Comparison of ENCODE assay signal across 2 cellular contexts in genomic region chr19:46725859-46726393, GRCh38.
TF ChIP-seq lines count a peak whose summit lies in the region.

No MANE protein-coding gene starts in this region.

TF ChIP-seq in WTC11, 78 proteins besides CTCF, POLR2A, EP300 and RAD21 (continues in another document):
- TF ChIP-seq ZNF232 (CRISPR knock-in tag; IDR thresholded peaks at IDR 0.05) (no peak), ETV6 (CRISPR knock-in tag; IDR thresholded peaks at IDR 0.05) (no peak), JAZF1 (CRISPR knock-in tag; IDR thresholded peaks at IDR 0.05) (no peak), GRHL2 (CRISPR knock-in tag; IDR thresholded peaks at IDR 0.05; ENCODE audit: insufficient replicate concordance, severe bottlenecking) (no peak), USF2 (CRISPR knock-in tag; IDR thresholded peaks at IDR 0.05) (no peak), ZNF263 (CRISPR knock-in tag; IDR thresholded peaks at IDR 0.05; ENCODE audit: low read depth) (no peak), TP53 (CRISPR knock-in tag; IDR thresholded peaks at IDR 0.05) (no peak), ZNF512 (CRISPR knock-in tag; IDR thresholded peaks at IDR 0.05; ENCODE audit: borderline replicate concordance) (no peak), MAX (CRISPR knock-in tag; IDR thresholded peaks at IDR 0.05) (no peak), NR3C1 (CRISPR knock-in tag; conservative IDR thresholded peaks at IDR 0.05; ENCODE audit: low read depth) (no peak), NR1H2 (CRISPR knock-in tag; IDR thresholded peaks at IDR 0.05) (no peak), ZNF423 (CRISPR knock-in tag; IDR thresholded peaks at IDR 0.05) (no peak), ZNF425 (CRISPR knock-in tag; conservative IDR thresholded peaks at IDR 0.05) (no peak), MXD4 (CRISPR knock-in tag; IDR thresholded peaks at IDR 0.05; ENCODE audit: borderline replicate concordance) (no peak), ERG (CRISPR knock-in tag; IDR thresholded peaks at IDR 0.05) (no peak), SP1 (CRISPR knock-in tag; conservative IDR thresholded peaks at IDR 0.05) (no peak), ZNF532 (CRISPR knock-in tag; IDR thresholded peaks at IDR 0.05; ENCODE audit: borderline replicate concordance) (no peak), OVOL2 (CRISPR knock-in tag; IDR thresholded peaks at IDR 0.05; ENCODE audit: borderline replicate concordance) (no peak)

TF ChIP-seq in HepG2, 621 proteins besides CTCF, POLR2A, EP300 and RAD21:
- TF ChIP-seq AGO2 (optimal IDR thresholded peaks at IDR 0.05; ENCODE audit: low read depth, low read length) (peak; percentile 25), BRD4 (CRISPR knock-in tag; IDR thresholded peaks at IDR 0.05) (no peak)
